In genomic region chr20:10665027-10665561, GRCh38 we compare ENCODE assay signal across 1 cellular context.
TF ChIP-seq lines count a peak whose summit lies in the region.

No MANE protein-coding gene starts in this region.

TF ChIP-seq in IMR-90, 13 proteins besides CTCF, POLR2A, EP300 and RAD21 (continued from another document):
- TF ChIP-seq, protein P1, sequence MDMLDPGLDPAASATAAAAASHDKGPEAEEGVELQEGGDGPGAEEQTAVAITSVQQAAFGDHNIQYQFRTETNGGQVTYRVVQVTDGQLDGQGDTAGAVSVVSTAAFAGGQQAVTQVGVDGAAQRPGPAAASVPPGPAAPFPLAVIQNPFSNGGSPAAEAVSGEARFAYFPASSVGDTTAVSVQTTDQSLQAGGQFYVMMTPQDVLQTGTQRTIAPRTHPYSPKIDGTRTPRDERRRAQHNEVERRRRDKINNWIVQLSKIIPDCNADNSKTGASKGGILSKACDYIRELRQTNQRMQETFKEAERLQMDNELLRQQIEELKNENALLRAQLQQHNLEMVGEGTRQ (IDR thresholded peaks at IDR 0.05; ENCODE audit: low read depth, low read length) = no peak
- TF ChIP-seq RCOR1 (IDR thresholded peaks at IDR 0.05; ENCODE audit: insufficient replicate concordance, low read length) (no peak), NFE2L2 (IDR thresholded peaks at IDR 0.05; ENCODE audit: low read depth, low read length) (0 out of 2 replicates have a peak, but pooled peaks have one; percentile 19), MAZ (IDR thresholded peaks at IDR 0.05; ENCODE audit: borderline replicate concordance, low read depth, low read length) (no peak)
